ENCODE assay signal across 18 cellular contexts in the genomic region with DNA sequence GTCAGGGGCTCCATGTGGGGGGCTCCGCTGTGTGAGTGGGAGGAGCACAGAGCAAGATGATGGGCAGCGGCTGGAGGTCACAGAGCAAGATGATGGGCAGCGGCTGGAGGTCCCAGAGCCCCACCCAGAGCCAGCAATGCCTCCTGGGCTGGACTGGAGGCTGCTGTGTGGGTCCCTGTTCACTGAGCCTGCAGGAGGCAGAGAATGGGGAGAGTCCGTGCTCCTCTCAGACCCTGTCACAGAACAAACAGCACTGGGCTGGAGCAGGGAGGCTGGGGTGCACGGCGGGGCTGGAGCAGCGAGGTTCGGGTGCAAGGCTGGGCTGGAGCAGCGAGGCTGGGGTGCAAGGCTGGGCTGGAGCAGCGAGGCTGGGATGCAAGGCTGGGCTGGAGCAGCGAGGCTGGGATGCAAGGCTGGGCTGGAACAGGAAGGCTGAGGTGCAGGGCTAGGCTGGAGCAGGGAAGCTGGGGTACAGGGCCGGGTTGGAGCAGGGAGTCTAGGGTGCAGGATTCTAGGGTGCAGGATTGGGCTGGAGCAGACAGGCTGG.
DNase-seq lines count a peak whose midpoint lies in the region; ATAC-seq, FAIRE-seq and TF ChIP-seq lines count a peak whose summit lies in the region.
"Had no signal": no experiment of that assay in that cellular context is flagged by ENCODE, and none has a peak within 500 bp of the region (broad histone marks: within the 10 kb centered on the region; RNA-seq: fewer than 3 reads in every experiment).

No MANE protein-coding gene starts in this region.

- DNase-seq in left ventricle myocardium superior = peak; percentile 11
- no peak for DNase-seq in left ventricle myocardium inferior
- no peak for DNase-seq in neural crest cell (ENCODE audit: low read depth, low spot score)
- DNase-seq in spleen = peak; percentile 39
- peak; percentile 44 to 67 for DNase-seq in aorta
- DNase-seq in testis = no peak
- no peak for DNase-seq in HepG2 (ENCODE audit: low spot score)
- DNase-seq in OCI-M2 (lab: John Stamatoyannopoulos, UW; ENCODE audit: unreplicated experiment) = no peak
- DNase-seq: BE2C; CD4-positive, alpha-beta memory T cell; DMS79 treated with DMSO at 0.1 percent for 48 hours; EL had no signal

- no peak overlapping the region for H3K27ac ChIP-seq in left ventricle myocardium inferior (replicated peaks)
- H3K27ac ChIP-seq in spleen = no peak overlapping the region
- H3K27ac ChIP-seq in aorta (ENCODE audit: low read depth in 1 of 2, low read length in 2 of 2) = no peak overlapping the region
- H3K27ac ChIP-seq in testis = no peak overlapping the region
- H3K27ac ChIP-seq in HepG2 (ENCODE audit: extremely low read length, insufficient read depth, low read length) = no peak overlapping the region
- H3K27ac ChIP-seq: C4-2B, HL-60 had no signal

- H3K9me3 Mint-ChIP-seq in neural crest cell = no peaks in the 10 kb centered on the region
- H3K9me3 Mint-ChIP-seq: GM23338 had no signal

- whole genome bisulfite sequencing in spleen, 5 donors = 86 to 91% (median 90%) methylated on average over 12 of the region's 12 CpGs
- 72 to 75% methylated on average over 12 of the region's 12 CpGs for WGBS in aorta, 2 donors
- WGBS in testis, 2 donors = 64 to 75% methylated on average over 12 of the region's 12 CpGs
- 11% methylated on average over 2 of the region's 12 CpGs for WGBS in HepG2 (ENCODE audit: low lambda C conversion rate)

- H3K27me3 Mint-ChIP-seq in neural crest cell (ENCODE audit: low read depth) = peaks cover 32% of the 10 kb centered on the region
- H3K27me3 Mint-ChIP-seq: CD4-positive, alpha-beta memory T cell had no signal

- CTCF ChIA-PET in HepG2 (lab: Yijun Ruan, JAX; ENCODE audit: low intra/inter-chr PET ratio, low total read pairs) = no interaction called here

- H3K9ac ChIP-seq in HepG2 (ENCODE audit: insufficient read depth, low read depth, low read length) = no peak overlapping the region

- intact Hi-C loops in left ventricle myocardium superior (cut with micrococcal nuclease) (no loop called here), left ventricle myocardium inferior (cut with micrococcal nuclease) (no loop called here), spleen (cut with DNase I; ENCODE audit: low total_unique reads) (no loop called here), aorta (cut with DNase I) (no loop called here), testis (cut with DNase I; ENCODE audit: low total_unique reads) (no loop called here), HepG2 (cut with micrococcal nuclease; ENCODE audit: unreplicated experiment) (no loop called here)

- peaks cover 2% of the 10 kb centered on the region; the same call in 1 of the 2 replicates for H4K20me1 ChIP-seq in HepG2 (ENCODE audit: insufficient read depth, low read length)

- TF ChIP-seq RAD21 in HepG2 (CRISPR knock-in tag; IDR thresholded peaks at IDR 0.05) = no peak

- TF ChIP-seq EP300 in HepG2 (IDR thresholded peaks at IDR 0.05; ENCODE audit: low read depth in 2 of 2, low read length in 2 of 2) (no peak), HepG2 (CRISPR knock-in tag; IDR thresholded peaks at IDR 0.05; ENCODE audit: borderline replicate concordance) (no peak)

- no peak overlapping the region for H3K4me3 ChIP-seq in left ventricle myocardium inferior
- no peak overlapping the region for H3K4me3 ChIP-seq in spleen
- H3K4me3 ChIP-seq in aorta (ENCODE audit: low read length in 2 of 2) = no peak overlapping the region
- no peak overlapping the region for H3K4me3 ChIP-seq in testis
- no peak overlapping the region for H3K4me3 ChIP-seq in HepG2 (replicated peaks in 1 of 3; ENCODE audit: insufficient read depth in 1 of 3, low read depth in 2 of 3, low read length in 3 of 3)
- H3K4me3 ChIP-seq: GM23338 had no signal

- H3K79me2 ChIP-seq in HepG2 (ENCODE audit: insufficient read depth, low read length) = no peaks in the 10 kb centered on the region

- no TSS peak for BruUV-seq in HepG2 (replicated peaks; lab: Mats Ljungman, UMichigan)

- H3K27me3 ChIP-seq in left ventricle myocardium inferior (ENCODE audit: low read depth) (peaks cover 6% of the 10 kb centered on the region), spleen (replicated peaks in 1 of 7) (no peaks in the 10 kb centered on the region), aorta (ENCODE audit: control insufficient read depth in 1 of 2, insufficient read depth in 2 of 2, low read length in 1 of 2) (no peaks in the 10 kb centered on the region), testis (no peaks in the 10 kb centered on the region), HepG2 (ENCODE audit: control insufficient read depth in 1 of 2, insufficient read depth in 2 of 2, low read length in 2 of 2) (peaks cover 6 to 44% of the 10 kb centered on the region in 2 experiments)
- H3K27me3 ChIP-seq: BE2C had no signal

- H3K4me3 Mint-ChIP-seq in neural crest cell = peak overlapping the region; percentile 41
- H3K4me3 Mint-ChIP-seq: CD4-positive, alpha-beta memory T cell; GM23338 had no signal

- no peak for TF ChIP-seq POLR2A in spleen (IDR thresholded peaks at IDR 0.05)
- TF ChIP-seq POLR2A in testis (IDR thresholded peaks at IDR 0.05) = no peak
- no peak for TF ChIP-seq POLR2A in HepG2 (IDR thresholded peaks at IDR 0.05; ENCODE audit: insufficient read depth in 1 of 2, low read depth in 2 of 2, low read length in 2 of 2)

- in situ Hi-C loops in HepG2 (cut with HindIII; ENCODE audit: extremely low pct_ligation_motif_present, low pct_unique_long_range_greater_than_20kb) = no loop called here

- TF ChIP-seq CTCF in left ventricle myocardium inferior (IDR thresholded peaks at IDR 0.05; ENCODE audit: borderline replicate concordance) (no peak), neural crest cell (conservative IDR thresholded peaks at IDR 0.05) (no peak), spleen (IDR thresholded peaks at IDR 0.05 in 8 of 11, conservative IDR thresholded peaks at IDR 0.05 in 3 of 11) (no peak), testis (IDR thresholded peaks at IDR 0.05) (no peak), HepG2 (CRISPR knock-in tag; IDR thresholded peaks at IDR 0.05) (no peak)

- POLR2A ChIA-PET in HepG2 (lab: Yijun Ruan, JAX) = no interaction called here

- FAIRE-seq in HepG2 (lab: Jason Lieb, UNC) = no peak
- FAIRE-seq: A204.1, D721Med, GM12891 had no signal

- ATAC-seq in left ventricle myocardium superior (no peak), aorta (ENCODE audit: low FRiP score) (no peak), HepG2 (no peak)
- ATAC-seq: GM23338 had no signal

- H3K4me1 ChIP-seq in left ventricle myocardium inferior (peaks cover 14% of the 10 kb centered on the region), spleen (peaks cover 5 to 32% (median 16%) of the 10 kb centered on the region in 6 donors), aorta (ENCODE audit: control insufficient read depth in 1 of 2, insufficient read depth in 2 of 2, low read length in 2 of 2) (no peaks in the 10 kb centered on the region), testis (peaks cover 9% of the 10 kb centered on the region), HepG2 (ENCODE audit: insufficient read depth, low read length) (0 out of 2 replicates have a peak, but pooled peaks cover 5% of the 10 kb centered on the region)
- H3K4me1 ChIP-seq: BE2C had no signal

- H3K9me3 ChIP-seq in left ventricle myocardium inferior (replicated peaks) (no peaks in the 10 kb centered on the region), spleen (no peaks in the 10 kb centered on the region), aorta (ENCODE audit: control insufficient read depth, low read length) (no peaks in the 10 kb centered on the region), testis (no peaks in the 10 kb centered on the region), HepG2 (ENCODE audit: low read length) (no peaks in the 10 kb centered on the region)
- H3K9me3 ChIP-seq: BE2C had no signal

- no peak overlapping the region for H3K4me2 ChIP-seq in HepG2 (ENCODE audit: low read depth, low read length)
- H3K4me2 ChIP-seq: GM23338 had no signal

- no peaks in the 10 kb centered on the region for H3K36me3 Mint-ChIP-seq in neural crest cell (ENCODE audit: low read depth)

- no peak overlapping the region for H2AFZ ChIP-seq in HepG2 (ENCODE audit: low read length)
- H2AFZ ChIP-seq: GM23338 had no signal

- peak overlapping the region; percentile 67 for H3K27ac Mint-ChIP-seq in neural crest cell (ENCODE audit: unreplicated experiment)
- H3K27ac Mint-ChIP-seq: CD4-positive, alpha-beta memory T cell; GM23338 had no signal

- peaks cover 22% of the 10 kb centered on the region for H3K4me1 Mint-ChIP-seq in neural crest cell
- H3K4me1 Mint-ChIP-seq: GM23338 had no signal

- H3K36me3 ChIP-seq in left ventricle myocardium inferior (no peaks in the 10 kb centered on the region), spleen (peaks cover 0 to 41% (median 0%) of the 10 kb centered on the region in 6 donors), aorta (ENCODE audit: control insufficient read depth in 1 of 2, insufficient read depth in 2 of 2, low read length in 1 of 2) (no peaks in the 10 kb centered on the region), testis (ENCODE audit: low read depth, missing control alignments) (no peaks in the 10 kb centered on the region), HepG2 (replicated peaks in 1 of 2; ENCODE audit: control insufficient read depth in 1 of 2, insufficient read depth in 2 of 2, low read length in 2 of 2) (no peaks in the 10 kb centered on the region)
- H3K36me3 ChIP-seq: BE2C had no signal

TF ChIP-seq in HepG2, 621 proteins besides CTCF, POLR2A, EP300 and RAD21:
- TF ChIP-seq SRSF9 (IDR thresholded peaks at IDR 0.05; ENCODE audit: borderline replicate concordance, insufficient read depth, low read depth, low read length, poor library complexity, severe bottlenecking) = no peak

Comparison
In these comparisons a context has a peak if more than half of its experiments do, and no peak if none do; other contexts are left out.
1. DNase-seq: peak in left ventricle myocardium superior (single experiment), spleen (single experiment) and aorta (2 of 2); none in left ventricle myocardium inferior (single experiment), neural crest cell (single experiment), testis (single experiment), HepG2 (single experiment) and OCI-M2 (single experiment).